16 cellular contexts compared by ENCODE assay signal in genomic region chr10:30531751-30532530, GRCh38.
DNase-seq lines count a peak whose midpoint lies in the region; ATAC-seq and TF ChIP-seq lines count a peak whose summit lies in the region.
"Had no signal": no experiment of that assay in that cellular context is flagged by ENCODE, and none has a peak within 500 bp of the region (broad histone marks: within the 10 kb centered on the region; RNA-seq: fewer than 3 reads in every experiment).

No MANE protein-coding gene starts in this region.

- CTCF ChIA-PET in activated naive CD4-positive, alpha-beta T cell treated with anti-CD3 and anti-CD28 coated beads for 36 hours (lab: Charles Lee): interaction anchor here (0.6 to 6.4 kb wide), 11 partner anchors 20 to 141 kb away, joined by 3 to 73 read pairs (median 5); no protein-coding TSS in a partner anchor
- CTCF ChIA-PET in OCI-LY7 (lab: Charles Lee; ENCODE audit: unreplicated experiment): interaction anchor here (1.5 kb wide), 1 partner anchor 59 kb away, joined by 4 read pairs; no protein-coding TSS in a partner anchor

- no TSS peak for BruUV-seq in OCI-LY7 (replicated peaks; lab: Mats Ljungman, UMichigan)

- no peak overlapping the region for H2AFZ ChIP-seq in OCI-LY7 (ENCODE audit: low read length)
- H2AFZ ChIP-seq: GM23248, hepatocyte had no signal

- H3K36me3 ChIP-seq in OCI-LY7 (ENCODE audit: insufficient read depth, low read length): no peaks in the 10 kb centered on the region
- H3K36me3 ChIP-seq: WERI-Rb-1 had no signal

- H3K4me1 ChIP-seq in OCI-LY7 (ENCODE audit: insufficient read depth, low read length, poor library complexity, severe bottlenecking): peaks cover 25% of the 10 kb centered on the region

- H3K9me2 ChIP-seq in OCI-LY7 (ENCODE audit: insufficient read depth, low read length): no peaks in the 10 kb centered on the region

- ATAC-seq in stimulated activated naive B cell treated with anti-CD40 and anti-IgM and Interleukin-4, amounts not matched to agents 10 μg/mL and 1 μg/mL and 100 μg/mL, for 72 hours (replicated peaks): peak; percentile 10 to 16
- no peak for ATAC-seq in GM21367 (IDR thresholded peaks at IDR 0.05; ENCODE audit: unreplicated experiment)

- H3K4me3 ChIP-seq in OCI-LY7 (ENCODE audit: low read depth, low read length, poor library complexity, severe bottlenecking): no peak overlapping the region
- H3K4me3 ChIP-seq: GM23248, hepatocyte, SK-N-MC had no signal

- H4K20me1 ChIP-seq in OCI-LY7 (ENCODE audit: insufficient read depth, low read length): no peaks in the 10 kb centered on the region

- H3K9me3 Mint-ChIP-seq in activated naive CD4-positive, alpha-beta T cell treated with anti-CD3 and anti-CD28 coated beads for 36 hours: no peaks in the 10 kb centered on the region
- H3K9me3 Mint-ChIP-seq in immature natural killer cell: peaks cover 0 to 2% (median 0%) of the 10 kb centered on the region in 6 donors
- no peaks in the 10 kb centered on the region for H3K9me3 Mint-ChIP-seq in stimulated activated naive B cell treated with anti-CD40 and anti-IgM and Interleukin-4, amounts not matched to agents 10 μg/mL and 1 μg/mL and 100 μg/mL, for 72 hours

- H3K36me3 Mint-ChIP-seq in activated naive CD4-positive, alpha-beta T cell treated with anti-CD3 and anti-CD28 coated beads for 36 hours (ENCODE audit: low read depth): no peaks in the 10 kb centered on the region
- peaks cover 3 to 4% (median 4%) of the 10 kb centered on the region in 3 donors for H3K36me3 Mint-ChIP-seq in immature natural killer cell
- H3K36me3 Mint-ChIP-seq in stimulated activated naive B cell treated with anti-CD40 and anti-IgM and Interleukin-4, amounts not matched to agents 10 μg/mL and 1 μg/mL and 100 μg/mL, for 72 hours: peaks cover 4 to 5% of the 10 kb centered on the region in 2 donors
- H3K36me3 Mint-ChIP-seq: activated naive CD8-positive, alpha-beta T cell had no signal

- no peak for DNase-seq in activated naive CD4-positive, alpha-beta T cell treated with anti-CD3 and anti-CD28 coated beads for 36 hours
- DNase-seq in activated naive CD4-positive, alpha-beta T cell (lab: John Stamatoyannopoulos, UW): no peak
- DNase-seq in OCI-LY7 (ENCODE audit: low spot score): peak; percentile 18
- DNase-seq in immature natural killer cell: peak in 2 of 3 donors; percentile 36 to 41
- DNase-seq in stimulated activated naive B cell treated with anti-CD40 and anti-IgM and Interleukin-4, amounts not matched to agents 10 μg/mL and 1 μg/mL and 100 μg/mL, for 72 hours: no peak
- DNase-seq in H4 (ENCODE audit: low spot score): no peak
- DNase-seq in NCI-H2227 (lab: John Stamatoyannopoulos, UW; ENCODE audit: unreplicated experiment): no peak
- DNase-seq: effector CD4-positive, alpha-beta T cell; NCI-H187 treated with DMSO at 0.1 percent for 48 hours; NCI-H510A treated with DMSO at 0.1 percent for 48 hours; WERI-Rb-1 had no signal

- peaks cover 38% of the 10 kb centered on the region for H3K4me1 Mint-ChIP-seq in activated naive CD4-positive, alpha-beta T cell treated with anti-CD3 and anti-CD28 coated beads for 36 hours (ENCODE audit: low read depth)
- peaks cover 72 to 81% of the 10 kb centered on the region in 2 donors for H3K4me1 Mint-ChIP-seq in immature natural killer cell
- peaks cover 32 to 73% of the 10 kb centered on the region in 2 donors for H3K4me1 Mint-ChIP-seq in stimulated activated naive B cell treated with anti-CD40 and anti-IgM and Interleukin-4, amounts not matched to agents 10 μg/mL and 1 μg/mL and 100 μg/mL, for 72 hours

- H3K27ac ChIP-seq in OCI-LY7 (ENCODE audit: low read depth, low read length, poor library complexity, severe bottlenecking): no peak overlapping the region
- H3K27ac ChIP-seq: GM23248, SK-N-MC, WERI-Rb-1 had no signal

- no peaks in the 10 kb centered on the region for H3K79me2 ChIP-seq in OCI-LY7 (ENCODE audit: insufficient read depth, low read depth, low read length)
- H3K79me2 ChIP-seq: hepatocyte had no signal

- no peak overlapping the region for H3K4me2 ChIP-seq in OCI-LY7 (ENCODE audit: low read length)
- H3K4me2 ChIP-seq: hepatocyte had no signal

- POLR2A ChIA-PET in OCI-LY7 (lab: Charles Lee): interaction anchor here (0.6 to 1.3 kb wide), 6 partner anchors 34 to 118 kb away, joined by 3 to 4 read pairs (median 4); no protein-coding TSS in a partner anchor

- H3K27me3 Mint-ChIP-seq in activated naive CD4-positive, alpha-beta T cell treated with anti-CD3 and anti-CD28 coated beads for 36 hours (ENCODE audit: low read depth): no peaks in the 10 kb centered on the region
- peaks cover 14 to 25% (median 20%) of the 10 kb centered on the region in 3 donors for H3K27me3 Mint-ChIP-seq in immature natural killer cell (ENCODE audit: low read depth in 3 of 3)
- H3K27me3 Mint-ChIP-seq in stimulated activated naive B cell treated with anti-CD40 and anti-IgM and Interleukin-4, amounts not matched to agents 10 μg/mL and 1 μg/mL and 100 μg/mL, for 72 hours: no peaks in the 10 kb centered on the region

- no peaks in the 10 kb centered on the region for H3K9me3 ChIP-seq in OCI-LY7 (ENCODE audit: low read length)

- H3K27ac Mint-ChIP-seq in activated naive CD4-positive, alpha-beta T cell treated with anti-CD3 and anti-CD28 coated beads for 36 hours: peak overlapping the region; percentile 48
- peak overlapping the region; percentile 93 to 100 (median 100) for H3K27ac Mint-ChIP-seq in immature natural killer cell
- H3K27ac Mint-ChIP-seq in stimulated activated naive B cell treated with anti-CD40 and anti-IgM and Interleukin-4, amounts not matched to agents 10 μg/mL and 1 μg/mL and 100 μg/mL, for 72 hours: peak overlapping the region; percentile 59
- H3K27ac Mint-ChIP-seq: activated naive CD8-positive, alpha-beta T cell had no signal

- no peak for TF ChIP-seq CTCF in OCI-LY7 (conservative IDR thresholded peaks at IDR 0.05; ENCODE audit: low read length)

- no peak overlapping the region for H3K4me3 Mint-ChIP-seq in activated naive CD4-positive, alpha-beta T cell treated with anti-CD3 and anti-CD28 coated beads for 36 hours
- peak overlapping the region; percentile 57 to 82 (median 75) for H3K4me3 Mint-ChIP-seq in immature natural killer cell
- peak overlapping the region in 1 of 2 donors; percentile 1 for H3K4me3 Mint-ChIP-seq in stimulated activated naive B cell treated with anti-CD40 and anti-IgM and Interleukin-4, amounts not matched to agents 10 μg/mL and 1 μg/mL and 100 μg/mL, for 72 hours
- H3K4me3 Mint-ChIP-seq: activated naive CD8-positive, alpha-beta T cell had no signal

- intact Hi-C loops in activated naive CD4-positive, alpha-beta T cell treated with anti-CD3 and anti-CD28 coated beads for 36 hours (cut with micrococcal nuclease): no loop called here
- intact Hi-C loops in OCI-LY7 (cut with micrococcal nuclease; ENCODE audit: unreplicated experiment): loop anchor here (5.0 kb wide), 1 partner anchor 40 kb away; no protein-coding TSS in a partner anchor

Comparison
In these comparisons a context has a peak if more than half of its experiments do, and no peak if none do; other contexts are left out.
1. DNase-seq: peak in OCI-LY7 (single experiment) and immature natural killer cell (2 of 3); none in activated naive CD4-positive, alpha-beta T cell treated with anti-CD3 and anti-CD28 coated beads for 36 hours (single experiment), activated naive CD4-positive, alpha-beta T cell (0 of 4), stimulated activated naive B cell treated with anti-CD40 and anti-IgM and Interleukin-4, amounts not matched to agents 10 μg/mL and 1 μg/mL and 100 μg/mL, for 72 hours (single experiment), H4 (single experiment) and NCI-H2227 (single experiment).
2. H3K27ac Mint-ChIP-seq: peak in every context shown above with its lines; median percentile 100 in immature natural killer cell; 59 in stimulated activated naive B cell treated with anti-CD40 and anti-IgM and Interleukin-4, amounts not matched to agents 10 μg/mL and 1 μg/mL and 100 μg/mL, for 72 hours; 48 in activated naive CD4-positive, alpha-beta T cell treated with anti-CD3 and anti-CD28 coated beads for 36 hours.